ENCODE assay signal across 19 cellular contexts in genomic region chr1:18157352-18157751, GRCh38. TPM values are rescaled to one million over a fixed set of nuclear protein-coding genes. Genes with fewer than 3 reads are reported as not detected.
A peak's percentile ranks its signal among the peaks of the same experiment; 100 is the strongest.
DNase-seq lines count a peak whose midpoint lies in the region; TF ChIP-seq lines count a peak whose summit lies in the region.
"Had no signal": no experiment of that assay in that cellular context is flagged by ENCODE, and none has a peak within 500 bp of the region (broad histone marks: within the 10 kb centered on the region; RNA-seq: fewer than 3 reads in every experiment).

No MANE protein-coding gene starts in this region.

- H3K4me3 Mint-ChIP-seq in chondrocyte (ENCODE audit: unreplicated experiment) (no peak overlapping the region), neural progenitor cell (no peak overlapping the region), MCF 10A (ENCODE audit: unreplicated experiment) (no peak overlapping the region)
- H3K4me3 Mint-ChIP-seq: B cell; CD4-positive, CD25-positive, alpha-beta regulatory T cell; CD8-positive, alpha-beta T cell; HFFc6 had no signal

- no peaks in the 10 kb centered on the region for H3F3A ChIP-seq in neural progenitor cell (ENCODE audit: low read depth)

- H2AFZ ChIP-seq in neural progenitor cell (replicated peaks) = no peak overlapping the region
- H2AFZ ChIP-seq: GM23248 had no signal

- H3K4me3 ChIP-seq in neural progenitor cell = no peak overlapping the region
- H3K4me3 ChIP-seq: BLaER1, GM23248, HAP-1 had no signal

- peaks cover 6% of the 10 kb centered on the region for H3K4me1 ChIP-seq in neural progenitor cell
- H3K4me1 ChIP-seq: BLaER1, Caco-2, HAP-1 had no signal

- H3K36me3 Mint-ChIP-seq in chondrocyte (ENCODE audit: low read depth) = no peaks in the 10 kb centered on the region
- H3K36me3 Mint-ChIP-seq in neural progenitor cell = no peaks in the 10 kb centered on the region
- peaks cover 6% of the 10 kb centered on the region for H3K36me3 Mint-ChIP-seq in MCF 10A (ENCODE audit: insufficient read depth, unreplicated experiment)
- H3K36me3 Mint-ChIP-seq: CD4-positive, CD25-positive, alpha-beta regulatory T cell; CD8-positive, alpha-beta T cell had no signal

- no peak overlapping the region for H3K9ac ChIP-seq in neural progenitor cell
- H3K9ac ChIP-seq: BLaER1, GM23248 had no signal

- H3K4me1 Mint-ChIP-seq in chondrocyte (ENCODE audit: low read depth) = no peaks in the 10 kb centered on the region
- H3K4me1 Mint-ChIP-seq in neural progenitor cell = peaks cover 4% of the 10 kb centered on the region
- H3K4me1 Mint-ChIP-seq in MCF 10A (ENCODE audit: insufficient read depth, unreplicated experiment) = no peaks in the 10 kb centered on the region
- H3K4me1 Mint-ChIP-seq: CD4-positive, CD25-positive, alpha-beta regulatory T cell had no signal

- H4K20me1 ChIP-seq in neural progenitor cell (ENCODE audit: low read depth) = no peaks in the 10 kb centered on the region
- H4K20me1 ChIP-seq: BLaER1 had no signal

- H3K27me3 ChIP-seq in neural progenitor cell = no peaks in the 10 kb centered on the region
- H3K27me3 ChIP-seq: BLaER1 had no signal

- no peak for TF ChIP-seq CTCF in chondrocyte (IDR thresholded peaks at IDR 0.05)
- no peak for TF ChIP-seq CTCF in neural progenitor cell (IDR thresholded peaks at IDR 0.05)
- TF ChIP-seq CTCF in MCF 10A (IDR thresholded peaks at IDR 0.05; ENCODE audit: unreplicated experiment) = no peak

- no TSS peak for BruUV-seq in MCF 10A (replicated peaks; lab: Mats Ljungman, UMichigan)

- H3K36me3 ChIP-seq in neural progenitor cell = no peaks in the 10 kb centered on the region
- H3K36me3 ChIP-seq: BLaER1, HAP-1 had no signal

- no peaks in the 10 kb centered on the region for H3K79me2 ChIP-seq in neural progenitor cell (ENCODE audit: low read depth)

- DNase-seq in NCI-H510A treated with DMSO at 0.1 percent for 48 hours (lab: John Stamatoyannopoulos, UW) (peak; percentile 7), NCI-H510A (lab: John Stamatoyannopoulos, UW) (no peak), chondrocyte (ENCODE audit: low spot score) (peak; percentile 67), neural progenitor cell (ENCODE audit: low spot score) (no peak), inferior parietal cortex (ENCODE audit: extremely low spot score) (no peak), MCF 10A (ENCODE audit: unreplicated experiment) (no peak), NCI-H524 treated with DMSO at 0.1 percent for 48 hours (lab: John Stamatoyannopoulos, UW) (no peak)
- DNase-seq: Caco-2; CD4-positive, CD25-positive, alpha-beta regulatory T cell; CD8-positive, alpha-beta T cell; DND-41; GM23248; HFFc6 had no signal

- intact Hi-C loops in MCF 10A (cut with micrococcal nuclease) = no loop called here

- POLR2A ChIA-PET in MCF 10A (lab: Yijun Ruan, JAX) = no interaction called here

- no peak overlapping the region for H3K4me2 ChIP-seq in neural progenitor cell
- H3K4me2 ChIP-seq: BLaER1 had no signal

- H3K9me3 Mint-ChIP-seq in chondrocyte (ENCODE audit: low read depth) (no peaks in the 10 kb centered on the region), neural progenitor cell (no peaks in the 10 kb centered on the region), MCF 10A (ENCODE audit: unreplicated experiment) (no peaks in the 10 kb centered on the region)
- H3K9me3 Mint-ChIP-seq: CD4-positive, CD25-positive, alpha-beta regulatory T cell; CD8-positive, alpha-beta T cell had no signal

- H3K27me3 Mint-ChIP-seq in chondrocyte (ENCODE audit: low read depth) = peaks cover 16% of the 10 kb centered on the region
- H3K27me3 Mint-ChIP-seq in neural progenitor cell (ENCODE audit: insufficient read depth, low read depth) = peaks cover 9% of the 10 kb centered on the region
- peaks cover 16% of the 10 kb centered on the region for H3K27me3 Mint-ChIP-seq in MCF 10A (ENCODE audit: insufficient read depth, unreplicated experiment)
- H3K27me3 Mint-ChIP-seq: CD4-positive, CD25-positive, alpha-beta regulatory T cell had no signal

- H3K27ac ChIP-seq in neural progenitor cell = no peak overlapping the region
- H3K27ac ChIP-seq: 22Rv1, BLaER1, C4-2B, GM23248 had no signal

- H3K27ac Mint-ChIP-seq in chondrocyte (ENCODE audit: unreplicated experiment) = no peak overlapping the region
- H3K27ac Mint-ChIP-seq in neural progenitor cell = peak overlapping the region; percentile 81
- no peak overlapping the region for H3K27ac Mint-ChIP-seq in MCF 10A (ENCODE audit: low read depth, unreplicated experiment)
- H3K27ac Mint-ChIP-seq: B cell; CD4-positive, CD25-positive, alpha-beta regulatory T cell; CD8-positive, alpha-beta T cell; HFFc6 had no signal

- CTCF ChIA-PET in MCF 10A (lab: Yijun Ruan, JAX) = no interaction called here

- H3K9me3 ChIP-seq in neural progenitor cell (ENCODE audit: low read depth) = no peaks in the 10 kb centered on the region
- H3K9me3 ChIP-seq: BLaER1, Caco-2, HAP-1 had no signal

RNA-seq across cellular contexts. Expression of gene IGSF21, which starts 49.8 kb away (rescaled TPM):
- total RNA-seq in chondrocyte (not detected in 3 replicates), neural progenitor cell (ENCODE audit: low replicate concordance) (1.7 and 6.9 TPM in 2 replicates), MCF 10A (2022) (not detected in 2 replicates)
- total RNA-seq: B cell; Caco-2; CD4-positive, CD25-positive, alpha-beta regulatory T cell; CD8-positive, alpha-beta T cell; GM23248; H4; HFFc6 had no signal

Comparison
In these comparisons a context has a peak if more than half of its experiments do, and no peak if none do; other contexts are left out.
1. DNase-seq: peak in NCI-H510A treated with DMSO at 0.1 percent for 48 hours (single experiment) and chondrocyte (single experiment); none in NCI-H510A (single experiment), neural progenitor cell (single experiment), inferior parietal cortex (single experiment), MCF 10A (single experiment) and NCI-H524 treated with DMSO at 0.1 percent for 48 hours (single experiment).